Comparison of ENCODE assay signal across 10 cellular contexts in genomic region chr9:126221480-126221879, GRCh38.
"Had no signal": no experiment of that assay in that cellular context is flagged by ENCODE, and none has a peak within 500 bp of the region (broad histone marks: within the 10 kb centered on the region; RNA-seq: fewer than 3 reads in every experiment).

No MANE protein-coding gene starts in this region.

- H2AFZ ChIP-seq: GM23248 had no signal

- H3K27ac Mint-ChIP-seq: H9 had no signal

- H3K4me3 Mint-ChIP-seq: H9 had no signal

- H3K9ac ChIP-seq: GM23248, KMS-11 had no signal

- H3K4me3 ChIP-seq: GM23248 had no signal

- H3K27ac ChIP-seq: GM23248, HL-60, KMS-11 had no signal

- FAIRE-seq: H1, H54 had no signal

- H3K4me2 ChIP-seq: KMS-11 had no signal

- DNase-seq: GM23248, H9, HCEC 1CT, IMR-90, Karpas-422, KBM-7 had no signal
